7 cellular contexts compared by ENCODE assay signal in genomic region chr1:93814059-93814794, GRCh38.
A peak's percentile ranks its signal among the peaks of the same experiment; 100 is the strongest.
DNase-seq lines count a peak whose midpoint lies in the region; ATAC-seq, FAIRE-seq and TF ChIP-seq lines count a peak whose summit lies in the region.

No MANE protein-coding gene starts in this region.

- H3K27me3 ChIP-seq in SU-DHL-6 (ENCODE audit: low read length): no peaks in the 10 kb centered on the region

- H3K79me2 ChIP-seq in SU-DHL-6 (ENCODE audit: insufficient read depth, low read length): no peaks in the 10 kb centered on the region

- TF ChIP-seq CTCF in GM12801 (IDR thresholded peaks at IDR 0.05; ENCODE audit: extremely low read depth, insufficient read length) (peak; percentile 99), SU-DHL-6 (IDR thresholded peaks at IDR 0.05; ENCODE audit: insufficient read depth, low read length, poor library complexity, severe bottlenecking) (peak; percentile 71)

- H3K27ac ChIP-seq in SU-DHL-6 (ENCODE audit: low read depth, low read length): no peak overlapping the region

- no peaks in the 10 kb centered on the region for H3K36me3 ChIP-seq in SU-DHL-6 (ENCODE audit: low read length)

- FAIRE-seq in islet of Langerhans (lab: Jason Lieb, UNC): peak; percentile 61

- ATAC-seq in HG02678 (IDR thresholded peaks at IDR 0.05; ENCODE audit: unreplicated experiment): peak; percentile 64

- no peaks in the 10 kb centered on the region for H3F3A ChIP-seq in SU-DHL-6 (ENCODE audit: insufficient read depth)

- no peak overlapping the region for H3K4me3 ChIP-seq in SU-DHL-6 (ENCODE audit: insufficient read depth, low read length, poor library complexity, severe bottlenecking)

- DNase-seq in NCI-H1694 (lab: John Stamatoyannopoulos, UW): peak; percentile 90
- peak; percentile 17 to 84 for DNase-seq in T47D (ENCODE audit: low read depth in 1 of 2, low spot score in 1 of 2)
- DNase-seq in stimulated activated CD4-positive, alpha-beta T cell treated with anti-CD3 and anti-CD28 coated beads, Interleukin-1b, Interleukin-23, amount 100 ng/mL, for 48 hours: peak; percentile 39

- H2AFZ ChIP-seq in SU-DHL-6 (ENCODE audit: low read depth, low read length, severe bottlenecking): no peak overlapping the region

- no peaks in the 10 kb centered on the region for H4K20me1 ChIP-seq in SU-DHL-6 (ENCODE audit: low read depth, low read length)

- no peak overlapping the region for H3K9ac ChIP-seq in SU-DHL-6 (ENCODE audit: low read length)

- no peaks in the 10 kb centered on the region for H3K9me3 ChIP-seq in SU-DHL-6 (ENCODE audit: insufficient read depth, low read length)

- no peaks in the 10 kb centered on the region for H3K9me2 ChIP-seq in SU-DHL-6 (replicated peaks; ENCODE audit: insufficient read depth, low read length)

- no peak overlapping the region for H3K4me2 ChIP-seq in SU-DHL-6 (ENCODE audit: low read depth, low read length, poor library complexity, severe bottlenecking)

- in situ Hi-C loops in T47D (cut with HindIII; ENCODE audit: low pct_unique_long_range_greater_than_20kb, low sequenced_read_pairs): no loop called here

Comparison
In these comparisons a context has a peak if more than half of its experiments do, and no peak if none do; other contexts are left out.
1. DNase-seq: peak in every context shown above with its lines; median percentile 90 in NCI-H1694; 50 in T47D; 39 in stimulated activated CD4-positive, alpha-beta T cell treated with anti-CD3 and anti-CD28 coated beads, Interleukin-1b, Interleukin-23, amount 100 ng/mL, for 48 hours.